Comparison of ENCODE assay signal across 9 cellular contexts in the genomic region with DNA sequence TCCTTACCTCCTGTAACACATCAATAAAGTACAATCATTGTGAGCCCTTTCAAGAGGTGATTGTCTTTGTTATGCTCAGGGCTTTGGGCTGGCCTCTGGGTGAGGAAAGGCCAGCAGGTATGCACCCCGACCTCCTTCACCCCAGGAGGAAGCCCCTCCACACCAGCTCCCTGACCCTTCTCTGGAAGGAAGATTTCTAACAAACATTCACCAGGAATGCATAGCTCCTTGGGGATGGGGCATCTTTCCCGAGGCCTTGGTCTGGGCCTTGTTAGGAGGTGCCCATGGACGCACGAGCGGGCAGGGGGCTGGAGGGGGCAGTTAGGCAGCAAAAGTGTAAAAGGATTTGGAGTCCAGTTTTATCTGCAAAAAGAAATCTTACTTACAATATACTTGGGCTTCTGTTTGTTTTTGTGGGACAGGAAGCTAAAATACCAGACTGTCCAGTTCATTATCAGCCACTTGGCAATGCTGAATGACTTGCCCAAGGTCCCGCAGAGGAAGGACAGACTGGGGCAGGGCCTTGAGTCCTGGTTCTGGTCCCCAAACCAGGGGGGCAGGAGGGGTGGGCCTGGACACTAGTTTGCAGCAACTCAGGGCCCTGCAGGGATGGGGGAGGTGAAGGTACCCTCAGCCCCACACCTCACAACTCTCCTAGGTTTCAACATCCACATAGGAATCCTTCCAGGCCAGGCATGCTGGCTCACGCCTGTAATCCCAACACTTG. TPM values are rescaled to one million over a fixed set of nuclear protein-coding genes. Genes with fewer than 3 reads are reported as not detected.
DNase-seq lines count a peak whose midpoint lies in the region; ATAC-seq lines count a peak whose summit lies in the region.
"Had no signal": no experiment of that assay in that cellular context is flagged by ENCODE, and none has a peak within 500 bp of the region (broad histone marks: within the 10 kb centered on the region; RNA-seq: fewer than 3 reads in every experiment).

No MANE protein-coding gene starts in this region.

- H3K27me3 Mint-ChIP-seq in activated CD4-positive, alpha-beta T cell treated with anti-CD3 and anti-CD28 coated beads, Interleukin-2, amount 10 ng/mL, durations not matched to agents 7 days and 5 days = no peaks in the 10 kb centered on the region
- H3K27me3 Mint-ChIP-seq in activated T-cell treated with anti-CD3 and anti-CD28 coated beads, Interleukin-2, amount 50 U/mL, for 72 hours (ENCODE audit: low read depth) = no peaks in the 10 kb centered on the region
- no peaks in the 10 kb centered on the region for H3K27me3 Mint-ChIP-seq in stimulated activated memory B cell treated with anti-CD40 and anti-IgM and Interleukin-4, amounts not matched to agents 10 μg/mL and 1 μg/mL and 100 μg/mL, for 72 hours

- intact Hi-C loops in right cardiac atrium (cut with DNase I) = loop anchor here in 2 of 4 donors (5.0 kb wide), 1 partner anchor 32 kb away; no protein-coding TSS in a partner anchor

- POLR2A ChIA-PET in activated CD4-positive, alpha-beta T cell treated with anti-CD3 and anti-CD28 coated beads, Interleukin-2, amount 10 ng/mL, durations not matched to agents 7 days and 5 days (lab: Charles Lee) = interaction anchor here (2.6 kb wide), 1 partner anchor 9 kb away, joined by 8 read pairs; no protein-coding TSS in a partner anchor

- 67% methylated on average over 7 of the region's 7 CpGs for WGBS in right cardiac atrium

- no peak for DNase-seq in activated CD4-positive, alpha-beta T cell treated with anti-CD3 and anti-CD28 coated beads, Interleukin-2, amount 10 ng/mL, durations not matched to agents 7 days and 5 days
- no peak for DNase-seq in activated CD4-positive, alpha-beta T cell treated with anti-CD3 and anti-CD28 coated beads, Interleukin-2, amount 50 U/mL, for 1 hour
- no peak for DNase-seq in activated T-cell treated with anti-CD3 and anti-CD28 coated beads, Interleukin-2, amount 50 U/mL, for 72 hours
- DNase-seq in right cardiac atrium (peak in 2 of 3 donors; percentile 36 to 71), NCI-H774 (lab: John Stamatoyannopoulos, UW) (no peak), RPMI8226 (no peak), T1000 (lab: John Stamatoyannopoulos, UW) (no peak)
- DNase-seq: SK-N-SH had no signal

- peaks cover 25% of the 10 kb centered on the region for H3K4me1 Mint-ChIP-seq in activated CD4-positive, alpha-beta T cell treated with anti-CD3 and anti-CD28 coated beads, Interleukin-2, amount 10 ng/mL, durations not matched to agents 7 days and 5 days
- peaks cover 42% of the 10 kb centered on the region for H3K4me1 Mint-ChIP-seq in activated T-cell treated with anti-CD3 and anti-CD28 coated beads, Interleukin-2, amount 50 U/mL, for 72 hours (ENCODE audit: low read depth)
- peaks cover 61% of the 10 kb centered on the region for H3K4me1 Mint-ChIP-seq in stimulated activated memory B cell treated with anti-CD40 and anti-IgM and Interleukin-4, amounts not matched to agents 10 μg/mL and 1 μg/mL and 100 μg/mL, for 72 hours

- no peaks in the 10 kb centered on the region for H3K9me3 ChIP-seq in right cardiac atrium (ENCODE audit: control insufficient read depth, low read length)
- H3K9me3 ChIP-seq: SK-N-SH had no signal

- H3K4me1 ChIP-seq in right cardiac atrium (ENCODE audit: control insufficient read depth, insufficient read depth, low read length) = peaks cover 16% of the 10 kb centered on the region

- H3K4me3 ChIP-seq in right cardiac atrium (ENCODE audit: low read length) = no peak overlapping the region

- ATAC-seq in activated T-cell treated with anti-CD3 and anti-CD28 coated beads, Interleukin-2, amount 50 U/mL, for 72 hours (replicated peaks in 1 of 2) = no peak
- peak in 1 of 2 donors; percentile 12 for ATAC-seq in right cardiac atrium
- no peak for ATAC-seq in stimulated activated memory B cell treated with anti-CD40 and anti-IgM and Interleukin-4, amounts not matched to agents 10 μg/mL and 1 μg/mL and 100 μg/mL, for 72 hours

- H3K4me3 Mint-ChIP-seq in activated CD4-positive, alpha-beta T cell treated with anti-CD3 and anti-CD28 coated beads, Interleukin-2, amount 10 ng/mL, durations not matched to agents 7 days and 5 days = no peak overlapping the region
- H3K4me3 Mint-ChIP-seq in activated T-cell treated with anti-CD3 and anti-CD28 coated beads, Interleukin-2, amount 50 U/mL, for 72 hours = peak overlapping the region in 1 of 2 donors; percentile 36
- no peak overlapping the region for H3K4me3 Mint-ChIP-seq in stimulated activated memory B cell treated with anti-CD40 and anti-IgM and Interleukin-4, amounts not matched to agents 10 μg/mL and 1 μg/mL and 100 μg/mL, for 72 hours

- no peaks in the 10 kb centered on the region for H3K9me3 Mint-ChIP-seq in activated CD4-positive, alpha-beta T cell treated with anti-CD3 and anti-CD28 coated beads, Interleukin-2, amount 10 ng/mL, durations not matched to agents 7 days and 5 days
- no peaks in the 10 kb centered on the region for H3K9me3 Mint-ChIP-seq in activated T-cell treated with anti-CD3 and anti-CD28 coated beads, Interleukin-2, amount 50 U/mL, for 72 hours
- no peaks in the 10 kb centered on the region for H3K9me3 Mint-ChIP-seq in stimulated activated memory B cell treated with anti-CD40 and anti-IgM and Interleukin-4, amounts not matched to agents 10 μg/mL and 1 μg/mL and 100 μg/mL, for 72 hours

- no peaks in the 10 kb centered on the region for H3K27me3 ChIP-seq in right cardiac atrium (ENCODE audit: control insufficient read depth, insufficient read depth)

- peaks cover 39% of the 10 kb centered on the region for H3K36me3 Mint-ChIP-seq in activated CD4-positive, alpha-beta T cell treated with anti-CD3 and anti-CD28 coated beads, Interleukin-2, amount 10 ng/mL, durations not matched to agents 7 days and 5 days (ENCODE audit: low read depth)
- peaks cover 13% of the 10 kb centered on the region in 2 donors for H3K36me3 Mint-ChIP-seq in activated T-cell treated with anti-CD3 and anti-CD28 coated beads, Interleukin-2, amount 50 U/mL, for 72 hours (ENCODE audit: insufficient read depth in 2 of 2)
- H3K36me3 Mint-ChIP-seq in stimulated activated memory B cell treated with anti-CD40 and anti-IgM and Interleukin-4, amounts not matched to agents 10 μg/mL and 1 μg/mL and 100 μg/mL, for 72 hours = peaks cover 40% of the 10 kb centered on the region

- H3K27ac Mint-ChIP-seq in activated CD4-positive, alpha-beta T cell treated with anti-CD3 and anti-CD28 coated beads, Interleukin-2, amount 10 ng/mL, durations not matched to agents 7 days and 5 days = peak overlapping the region; percentile 7
- peak overlapping the region; percentile 92 for H3K27ac Mint-ChIP-seq in activated T-cell treated with anti-CD3 and anti-CD28 coated beads, Interleukin-2, amount 50 U/mL, for 72 hours
- H3K27ac Mint-ChIP-seq in stimulated activated memory B cell treated with anti-CD40 and anti-IgM and Interleukin-4, amounts not matched to agents 10 μg/mL and 1 μg/mL and 100 μg/mL, for 72 hours = peak overlapping the region; percentile 69

- H3K27ac ChIP-seq in right cardiac atrium (ENCODE audit: low read length) = peak overlapping the region; percentile 33

- CTCF ChIA-PET in activated CD4-positive, alpha-beta T cell treated with anti-CD3 and anti-CD28 coated beads, Interleukin-2, amount 10 ng/mL, durations not matched to agents 7 days and 5 days (lab: Charles Lee) = interaction anchor here (0.9 to 4.3 kb wide), 4 partner anchors 7 to 1891 kb away, joined by 3 to 69 read pairs (median 24); no protein-coding TSS in a partner anchor

RNA-seq across cellular contexts. Expression of a gene that starts 10.1 kb away (rescaled TPM):
- 10 to 100 TPM; 16.8 to 21.9 TPM for total RNA-seq in activated CD4-positive, alpha-beta T cell treated with anti-CD3 and anti-CD28 coated beads, Interleukin-2, amount 10 ng/mL, durations not matched to agents 7 days and 5 days
- 10 to 100 TPM; 33.5 to 46.1 TPM for total RNA-seq in activated T-cell treated with anti-CD3 and anti-CD28 coated beads, Interleukin-2, amount 50 U/mL, for 72 hours
- 10 to 100 TPM in 1 of 4 donors, 1 to 10 TPM in 3; 6.0 to 15.1 (median 8.1) TPM for total RNA-seq in right cardiac atrium
- polyA plus RNA-seq in right cardiac atrium = 7.2 TPM

RNA-seq across cellular contexts. Expression of a gene that starts 30.1 kb away (rescaled TPM):
- total RNA-seq in activated CD4-positive, alpha-beta T cell treated with anti-CD3 and anti-CD28 coated beads, Interleukin-2, amount 10 ng/mL, durations not matched to agents 7 days and 5 days = 10 to 100 TPM; 68.8 to 75.6 TPM
- total RNA-seq in activated T-cell treated with anti-CD3 and anti-CD28 coated beads, Interleukin-2, amount 50 U/mL, for 72 hours = 100 to 1,000 TPM; 105 to 108 TPM
- total RNA-seq in right cardiac atrium = 10 to 100 TPM; 35.0 to 40.1 (median 39.2) TPM
- polyA plus RNA-seq in right cardiac atrium = 32.7 TPM

Comparison
In these comparisons a context has a peak if more than half of its experiments do, and no peak if none do; other contexts are left out.
1. DNase-seq: peak in right cardiac atrium (2 of 3); none in activated CD4-positive, alpha-beta T cell treated with anti-CD3 and anti-CD28 coated beads, Interleukin-2, amount 10 ng/mL, durations not matched to agents 7 days and 5 days (single experiment), activated CD4-positive, alpha-beta T cell treated with anti-CD3 and anti-CD28 coated beads, Interleukin-2, amount 50 U/mL, for 1 hour (single experiment), activated T-cell treated with anti-CD3 and anti-CD28 coated beads, Interleukin-2, amount 50 U/mL, for 72 hours (0 of 2), NCI-H774 (single experiment), RPMI8226 (single experiment) and T1000 (single experiment).
2. H3K27ac Mint-ChIP-seq: peak in every context shown above with its lines; median percentile 92 in activated T-cell treated with anti-CD3 and anti-CD28 coated beads, Interleukin-2, amount 50 U/mL, for 72 hours; 69 in stimulated activated memory B cell treated with anti-CD40 and anti-IgM and Interleukin-4, amounts not matched to agents 10 μg/mL and 1 μg/mL and 100 μg/mL, for 72 hours; 7 in activated CD4-positive, alpha-beta T cell treated with anti-CD3 and anti-CD28 coated beads, Interleukin-2, amount 10 ng/mL, durations not matched to agents 7 days and 5 days.